Comparison of ENCODE assay signal across 1 cellular context in the genomic region with DNA sequence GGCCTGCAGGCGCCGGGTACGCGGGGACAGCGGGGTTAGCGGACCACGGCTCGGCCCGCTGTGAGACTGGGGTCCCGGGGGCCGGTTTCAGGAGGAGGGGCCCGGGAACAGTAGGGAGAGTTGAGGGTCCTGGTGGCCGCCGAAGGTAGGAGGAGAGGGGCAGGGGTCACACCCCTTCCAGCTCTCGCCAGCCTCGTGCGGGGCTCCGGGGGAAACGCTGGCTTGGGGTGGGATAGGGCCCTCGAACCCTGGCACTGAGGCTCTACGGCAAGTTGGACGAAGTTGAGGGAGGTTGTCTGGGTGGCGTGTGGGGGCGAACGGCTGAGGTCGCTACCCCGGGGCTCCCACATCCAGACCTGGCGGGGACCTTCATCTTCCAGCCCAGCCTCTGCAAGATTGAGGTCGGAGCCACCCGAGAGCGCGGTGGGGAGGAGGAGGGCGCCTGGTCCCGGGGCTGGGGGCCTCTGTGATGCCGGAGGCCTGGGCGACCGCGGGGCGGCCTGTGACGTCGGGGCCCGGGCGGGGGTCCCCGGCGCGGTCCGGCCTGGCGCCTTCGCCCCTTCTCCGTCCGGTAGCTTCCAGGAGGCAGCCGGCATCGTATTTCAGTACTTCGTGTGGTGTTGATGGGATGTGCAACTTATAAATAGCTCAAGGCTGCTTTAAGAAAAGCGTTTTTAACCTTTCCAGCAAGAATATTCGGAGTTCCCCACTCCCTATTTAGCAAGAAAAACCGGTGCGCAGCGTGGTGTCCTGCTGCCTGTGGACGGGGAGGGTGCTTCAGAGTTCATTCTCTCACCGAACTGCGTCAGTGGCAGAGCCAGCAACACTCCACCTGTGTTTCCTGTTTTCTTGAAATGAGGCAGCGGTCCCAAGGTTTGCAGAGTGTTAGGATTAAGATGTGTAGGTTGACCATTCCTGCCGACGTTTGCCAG.
TF ChIP-seq lines count a peak whose summit lies in the region.

No MANE protein-coding gene starts in this region.

TF ChIP-seq in HepG2, 621 proteins besides CTCF, POLR2A, EP300 and RAD21 (continued from another document and continues in another):
- no peak for TF ChIP-seq ZNF333 (CRISPR knock-in tag; IDR thresholded peaks at IDR 0.05; ENCODE audit: borderline replicate concordance)
- no peak for TF ChIP-seq RFX1 (IDR thresholded peaks at IDR 0.05)
- TF ChIP-seq ETV5 (CRISPR knock-in tag; IDR thresholded peaks at IDR 0.05; ENCODE audit: borderline replicate concordance) = peak; percentile 24; the same call in 1 of the 2 replicates
- TF ChIP-seq ZNF891 (CRISPR knock-in tag; IDR thresholded peaks at IDR 0.05) = peak; percentile 38; the same call in 1 of the 2 replicates
- TF ChIP-seq, protein P1, sequence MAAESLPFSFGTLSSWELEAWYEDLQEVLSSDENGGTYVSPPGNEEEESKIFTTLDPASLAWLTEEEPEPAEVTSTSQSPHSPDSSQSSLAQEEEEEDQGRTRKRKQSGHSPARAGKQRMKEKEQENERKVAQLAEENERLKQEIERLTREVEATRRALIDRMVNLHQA (CRISPR knock-in tag; IDR thresholded peaks at IDR 0.05) = no peak
- TF ChIP-seq, protein P2, sequence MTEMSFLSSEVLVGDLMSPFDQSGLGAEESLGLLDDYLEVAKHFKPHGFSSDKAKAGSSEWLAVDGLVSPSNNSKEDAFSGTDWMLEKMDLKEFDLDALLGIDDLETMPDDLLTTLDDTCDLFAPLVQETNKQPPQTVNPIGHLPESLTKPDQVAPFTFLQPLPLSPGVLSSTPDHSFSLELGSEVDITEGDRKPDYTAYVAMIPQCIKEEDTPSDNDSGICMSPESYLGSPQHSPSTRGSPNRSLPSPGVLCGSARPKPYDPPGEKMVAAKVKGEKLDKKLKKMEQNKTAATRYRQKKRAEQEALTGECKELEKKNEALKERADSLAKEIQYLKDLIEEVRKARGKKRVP (CRISPR knock-in tag; IDR thresholded peaks at IDR 0.05) = no peak
- TF ChIP-seq, protein P3, sequence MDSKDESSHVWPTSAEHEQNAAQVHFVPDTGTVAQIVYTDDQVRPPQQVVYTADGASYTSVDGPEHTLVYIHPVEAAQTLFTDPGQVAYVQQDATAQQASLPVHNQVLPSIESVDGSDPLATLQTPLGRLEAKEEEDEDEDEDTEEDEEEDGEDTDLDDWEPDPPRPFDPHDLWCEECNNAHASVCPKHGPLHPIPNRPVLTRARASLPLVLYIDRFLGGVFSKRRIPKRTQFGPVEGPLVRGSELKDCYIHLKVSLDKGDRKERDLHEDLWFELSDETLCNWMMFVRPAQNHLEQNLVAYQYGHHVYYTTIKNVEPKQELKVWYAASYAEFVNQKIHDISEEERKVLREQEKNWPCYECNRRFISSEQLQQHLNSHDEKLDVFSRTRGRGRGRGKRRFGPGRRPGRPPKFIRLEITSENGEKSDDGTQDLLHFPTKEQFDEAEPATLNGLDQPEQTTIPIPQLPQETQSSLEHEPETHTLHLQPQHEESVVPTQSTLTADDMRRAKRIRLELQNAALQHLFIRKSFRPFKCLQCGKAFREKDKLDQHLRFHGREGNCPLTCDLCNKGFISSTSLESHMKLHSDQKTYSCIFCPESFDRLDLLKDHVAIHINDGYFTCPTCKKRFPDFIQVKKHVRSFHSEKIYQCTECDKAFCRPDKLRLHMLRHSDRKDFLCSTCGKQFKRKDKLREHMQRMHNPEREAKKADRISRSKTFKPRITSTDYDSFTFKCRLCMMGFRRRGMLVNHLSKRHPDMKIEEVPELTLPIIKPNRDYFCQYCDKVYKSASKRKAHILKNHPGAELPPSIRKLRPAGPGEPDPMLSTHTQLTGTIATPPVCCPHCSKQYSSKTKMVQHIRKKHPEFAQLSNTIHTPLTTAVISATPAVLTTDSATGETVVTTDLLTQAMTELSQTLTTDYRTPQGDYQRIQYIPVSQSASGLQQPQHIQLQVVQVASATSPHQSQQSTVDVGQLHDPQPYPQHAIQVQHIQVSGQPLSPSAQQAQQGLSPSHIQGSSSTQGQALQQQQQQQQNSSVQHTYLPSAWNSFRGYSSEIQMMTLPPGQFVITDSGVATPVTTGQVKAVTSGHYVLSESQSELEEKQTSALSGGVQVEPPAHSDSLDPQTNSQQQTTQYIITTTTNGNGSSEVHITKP (CRISPR knock-in tag; IDR thresholded peaks at IDR 0.05; ENCODE audit: low read depth) = no peak
- peak; percentile 43; the same call in 1 of the 2 replicates for TF ChIP-seq ZNF709 (CRISPR knock-in tag; IDR thresholded peaks at IDR 0.05)
- TF ChIP-seq ZNF660 (CRISPR knock-in tag; IDR thresholded peaks at IDR 0.05; ENCODE audit: borderline replicate concordance, low read depth) = no peak
- peak; percentile 25; the same call in 1 of the 2 replicates for TF ChIP-seq ZNF556 (CRISPR knock-in tag; IDR thresholded peaks at IDR 0.05; ENCODE audit: borderline replicate concordance)
- TF ChIP-seq, protein P4, sequence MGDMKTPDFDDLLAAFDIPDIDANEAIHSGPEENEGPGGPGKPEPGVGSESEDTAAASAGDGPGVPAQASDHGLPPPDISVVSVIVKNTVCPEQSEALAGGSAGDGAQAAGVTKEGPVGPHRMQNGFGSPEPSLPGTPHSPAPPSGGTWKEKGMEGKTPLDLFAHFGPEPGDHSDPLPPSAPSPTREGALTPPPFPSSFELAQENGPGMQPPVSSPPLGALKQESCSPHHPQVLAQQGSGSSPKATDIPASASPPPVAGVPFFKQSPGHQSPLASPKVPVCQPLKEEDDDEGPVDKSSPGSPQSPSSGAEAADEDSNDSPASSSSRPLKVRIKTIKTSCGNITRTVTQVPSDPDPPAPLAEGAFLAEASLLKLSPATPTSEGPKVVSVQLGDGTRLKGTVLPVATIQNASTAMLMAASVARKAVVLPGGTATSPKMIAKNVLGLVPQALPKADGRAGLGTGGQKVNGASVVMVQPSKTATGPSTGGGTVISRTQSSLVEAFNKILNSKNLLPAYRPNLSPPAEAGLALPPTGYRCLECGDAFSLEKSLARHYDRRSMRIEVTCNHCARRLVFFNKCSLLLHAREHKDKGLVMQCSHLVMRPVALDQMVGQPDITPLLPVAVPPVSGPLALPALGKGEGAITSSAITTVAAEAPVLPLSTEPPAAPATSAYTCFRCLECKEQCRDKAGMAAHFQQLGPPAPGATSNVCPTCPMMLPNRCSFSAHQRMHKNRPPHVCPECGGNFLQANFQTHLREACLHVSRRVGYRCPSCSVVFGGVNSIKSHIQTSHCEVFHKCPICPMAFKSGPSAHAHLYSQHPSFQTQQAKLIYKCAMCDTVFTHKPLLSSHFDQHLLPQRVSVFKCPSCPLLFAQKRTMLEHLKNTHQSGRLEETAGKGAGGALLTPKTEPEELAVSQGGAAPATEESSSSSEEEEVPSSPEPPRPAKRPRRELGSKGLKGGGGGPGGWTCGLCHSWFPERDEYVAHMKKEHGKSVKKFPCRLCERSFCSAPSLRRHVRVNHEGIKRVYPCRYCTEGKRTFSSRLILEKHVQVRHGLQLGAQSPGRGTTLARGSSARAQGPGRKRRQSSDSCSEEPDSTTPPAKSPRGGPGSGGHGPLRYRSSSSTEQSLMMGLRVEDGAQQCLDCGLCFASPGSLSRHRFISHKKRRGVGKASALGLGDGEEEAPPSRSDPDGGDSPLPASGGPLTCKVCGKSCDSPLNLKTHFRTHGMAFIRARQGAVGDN (CRISPR knock-in tag; IDR thresholded peaks at IDR 0.05) = peak; percentile 70
- TF ChIP-seq ZNF160 (CRISPR knock-in tag; IDR thresholded peaks at IDR 0.05) = no peak
- 0 out of 2 replicates have a peak, but pooled peaks have one; percentile 25 for TF ChIP-seq MYC (CRISPR knock-in tag; IDR thresholded peaks at IDR 0.05; ENCODE audit: borderline replicate concordance)
- 0 out of 2 replicates have a peak, but pooled peaks have one; percentile 23 for TF ChIP-seq POLR2AphosphoS5 (IDR thresholded peaks at IDR 0.05; ENCODE audit: low read depth, low read length)
- TF ChIP-seq, protein P5, sequence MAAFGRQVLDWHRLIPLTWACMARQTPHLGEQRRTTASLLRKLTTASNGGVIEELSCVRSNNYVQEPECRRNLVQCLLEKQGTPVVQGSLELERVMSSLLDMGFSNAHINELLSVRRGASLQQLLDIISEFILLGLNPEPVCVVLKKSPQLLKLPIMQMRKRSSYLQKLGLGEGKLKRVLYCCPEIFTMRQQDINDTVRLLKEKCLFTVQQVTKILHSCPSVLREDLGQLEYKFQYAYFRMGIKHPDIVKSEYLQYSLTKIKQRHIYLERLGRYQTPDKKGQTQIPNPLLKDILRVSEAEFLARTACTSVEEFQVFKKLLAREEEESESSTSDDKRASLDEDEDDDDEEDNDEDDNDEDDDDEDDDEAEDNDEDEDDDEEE (CRISPR knock-in tag; IDR thresholded peaks at IDR 0.05) = 0 out of 2 replicates have a peak, but pooled peaks have one; percentile 3
- TF ChIP-seq ZNF878 (CRISPR knock-in tag; IDR thresholded peaks at IDR 0.05) = no peak
- TF ChIP-seq ZNF644 (CRISPR knock-in tag; IDR thresholded peaks at IDR 0.05; ENCODE audit: low read depth) = no peak
- TF ChIP-seq TEAD3 (CRISPR knock-in tag; optimal IDR thresholded peaks at IDR 0.05; ENCODE audit: borderline replicate concordance) = peak; percentile 29
- TF ChIP-seq ZNF337 (CRISPR knock-in tag; IDR thresholded peaks at IDR 0.05; ENCODE audit: borderline replicate concordance, low read depth) = no peak
- TF ChIP-seq, protein P6, sequence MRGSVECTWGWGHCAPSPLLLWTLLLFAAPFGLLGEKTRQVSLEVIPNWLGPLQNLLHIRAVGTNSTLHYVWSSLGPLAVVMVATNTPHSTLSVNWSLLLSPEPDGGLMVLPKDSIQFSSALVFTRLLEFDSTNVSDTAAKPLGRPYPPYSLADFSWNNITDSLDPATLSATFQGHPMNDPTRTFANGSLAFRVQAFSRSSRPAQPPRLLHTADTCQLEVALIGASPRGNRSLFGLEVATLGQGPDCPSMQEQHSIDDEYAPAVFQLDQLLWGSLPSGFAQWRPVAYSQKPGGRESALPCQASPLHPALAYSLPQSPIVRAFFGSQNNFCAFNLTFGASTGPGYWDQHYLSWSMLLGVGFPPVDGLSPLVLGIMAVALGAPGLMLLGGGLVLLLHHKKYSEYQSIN (CRISPR knock-in tag; IDR thresholded peaks at IDR 0.05; ENCODE audit: borderline replicate concordance) = no peak
- TF ChIP-seq, protein P7, sequence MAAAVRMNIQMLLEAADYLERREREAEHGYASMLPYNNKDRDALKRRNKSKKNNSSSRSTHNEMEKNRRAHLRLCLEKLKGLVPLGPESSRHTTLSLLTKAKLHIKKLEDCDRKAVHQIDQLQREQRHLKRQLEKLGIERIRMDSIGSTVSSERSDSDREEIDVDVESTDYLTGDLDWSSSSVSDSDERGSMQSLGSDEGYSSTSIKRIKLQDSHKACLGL (CRISPR knock-in tag; IDR thresholded peaks at IDR 0.05) = 0 out of 2 replicates have a peak, but pooled peaks have one; percentile 44
- TF ChIP-seq YEATS4 (CRISPR knock-in tag; IDR thresholded peaks at IDR 0.05; ENCODE audit: borderline replicate concordance) = peak; percentile 61; the same call in 1 of the 2 replicates
- TF ChIP-seq, protein P8, sequence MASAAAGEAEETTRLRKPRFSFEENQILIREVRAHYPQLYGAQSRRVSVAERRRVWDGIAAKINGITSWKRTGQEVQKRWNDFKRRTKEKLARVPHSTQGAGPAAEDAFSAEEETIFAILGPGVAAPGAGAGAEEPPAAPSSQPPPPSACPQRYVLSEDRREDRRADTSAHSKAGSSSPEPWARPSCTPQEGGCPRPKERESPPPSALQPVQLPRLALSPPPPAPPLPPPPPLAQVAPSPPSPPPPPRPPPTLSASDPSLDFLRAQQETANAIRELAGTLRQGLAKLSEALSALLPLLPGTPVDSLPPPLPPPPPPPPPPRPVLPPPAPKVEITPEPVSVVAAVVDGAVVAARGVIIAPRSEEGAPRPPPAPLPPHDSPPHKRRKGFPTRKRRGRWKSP (CRISPR knock-in tag; IDR thresholded peaks at IDR 0.05) = peak; percentile 47; the same call in 1 of the 2 replicates
- TF ChIP-seq ZNF737 (CRISPR knock-in tag; IDR thresholded peaks at IDR 0.05; ENCODE audit: borderline replicate concordance) = no peak
- TF ChIP-seq, protein P9, sequence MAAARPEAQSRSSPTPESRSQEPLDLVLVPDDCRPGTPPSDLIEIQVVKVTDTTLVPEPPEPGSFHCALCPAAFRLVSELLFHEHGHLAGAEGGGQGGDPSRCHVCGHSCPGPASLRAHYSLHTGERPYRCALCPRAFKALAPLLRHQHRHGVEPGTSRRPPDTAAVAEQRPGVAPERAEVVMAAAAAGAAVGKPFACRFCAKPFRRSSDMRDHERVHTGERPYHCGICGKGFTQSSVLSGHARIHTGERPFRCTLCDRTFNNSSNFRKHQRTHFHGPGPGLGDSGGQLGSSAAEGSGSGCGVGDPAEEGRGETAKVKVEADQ (CRISPR knock-in tag; IDR thresholded peaks at IDR 0.05; ENCODE audit: borderline replicate concordance) = no peak
- 0 out of 2 replicates have a peak, but pooled peaks have one; percentile 39 for TF ChIP-seq ZNF772 (CRISPR knock-in tag; IDR thresholded peaks at IDR 0.05)
- TF ChIP-seq RFXAP (CRISPR knock-in tag; IDR thresholded peaks at IDR 0.05; ENCODE audit: borderline replicate concordance) = 0 out of 2 replicates have a peak, but pooled peaks have one; percentile 27
- peak; percentile 32; the same call in 1 of the 2 replicates for TF ChIP-seq TAF1 (CRISPR knock-in tag; IDR thresholded peaks at IDR 0.05)
- TF ChIP-seq TGIF2 (CRISPR knock-in tag; IDR thresholded peaks at IDR 0.05) = 0 out of 2 replicates have a peak, but pooled peaks have one; percentile 55
- TF ChIP-seq ZNF839 (CRISPR knock-in tag; IDR thresholded peaks at IDR 0.05; ENCODE audit: borderline replicate concordance) = no peak
- TF ChIP-seq, protein P10, sequence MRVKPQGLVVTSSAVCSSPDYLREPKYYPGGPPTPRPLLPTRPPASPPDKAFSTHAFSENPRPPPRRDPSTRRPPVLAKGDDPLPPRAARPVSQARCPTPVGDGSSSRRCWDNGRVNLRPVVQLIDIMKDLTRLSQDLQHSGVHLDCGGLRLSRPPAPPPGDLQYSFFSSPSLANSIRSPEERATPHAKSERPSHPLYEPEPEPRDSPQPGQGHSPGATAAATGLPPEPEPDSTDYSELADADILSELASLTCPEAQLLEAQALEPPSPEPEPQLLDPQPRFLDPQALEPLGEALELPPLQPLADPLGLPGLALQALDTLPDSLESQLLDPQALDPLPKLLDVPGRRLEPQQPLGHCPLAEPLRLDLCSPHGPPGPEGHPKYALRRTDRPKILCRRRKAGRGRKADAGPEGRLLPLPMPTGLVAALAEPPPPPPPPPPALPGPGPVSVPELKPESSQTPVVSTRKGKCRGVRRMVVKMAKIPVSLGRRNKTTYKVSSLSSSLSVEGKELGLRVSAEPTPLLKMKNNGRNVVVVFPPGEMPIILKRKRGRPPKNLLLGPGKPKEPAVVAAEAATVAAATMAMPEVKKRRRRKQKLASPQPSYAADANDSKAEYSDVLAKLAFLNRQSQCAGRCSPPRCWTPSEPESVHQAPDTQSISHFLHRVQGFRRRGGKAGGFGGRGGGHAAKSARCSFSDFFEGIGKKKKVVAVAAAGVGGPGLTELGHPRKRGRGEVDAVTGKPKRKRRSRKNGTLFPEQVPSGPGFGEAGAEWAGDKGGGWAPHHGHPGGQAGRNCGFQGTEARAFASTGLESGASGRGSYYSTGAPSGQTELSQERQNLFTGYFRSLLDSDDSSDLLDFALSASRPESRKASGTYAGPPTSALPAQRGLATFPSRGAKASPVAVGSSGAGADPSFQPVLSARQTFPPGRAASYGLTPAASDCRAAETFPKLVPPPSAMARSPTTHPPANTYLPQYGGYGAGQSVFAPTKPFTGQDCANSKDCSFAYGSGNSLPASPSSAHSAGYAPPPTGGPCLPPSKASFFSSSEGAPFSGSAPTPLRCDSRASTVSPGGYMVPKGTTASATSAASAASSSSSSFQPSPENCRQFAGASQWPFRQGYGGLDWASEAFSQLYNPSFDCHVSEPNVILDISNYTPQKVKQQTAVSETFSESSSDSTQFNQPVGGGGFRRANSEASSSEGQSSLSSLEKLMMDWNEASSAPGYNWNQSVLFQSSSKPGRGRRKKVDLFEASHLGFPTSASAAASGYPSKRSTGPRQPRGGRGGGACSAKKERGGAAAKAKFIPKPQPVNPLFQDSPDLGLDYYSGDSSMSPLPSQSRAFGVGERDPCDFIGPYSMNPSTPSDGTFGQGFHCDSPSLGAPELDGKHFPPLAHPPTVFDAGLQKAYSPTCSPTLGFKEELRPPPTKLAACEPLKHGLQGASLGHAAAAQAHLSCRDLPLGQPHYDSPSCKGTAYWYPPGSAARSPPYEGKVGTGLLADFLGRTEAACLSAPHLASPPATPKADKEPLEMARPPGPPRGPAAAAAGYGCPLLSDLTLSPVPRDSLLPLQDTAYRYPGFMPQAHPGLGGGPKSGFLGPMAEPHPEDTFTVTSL (CRISPR knock-in tag; IDR thresholded peaks at IDR 0.05; ENCODE audit: borderline replicate concordance) = no peak
